In the genomic region with DNA sequence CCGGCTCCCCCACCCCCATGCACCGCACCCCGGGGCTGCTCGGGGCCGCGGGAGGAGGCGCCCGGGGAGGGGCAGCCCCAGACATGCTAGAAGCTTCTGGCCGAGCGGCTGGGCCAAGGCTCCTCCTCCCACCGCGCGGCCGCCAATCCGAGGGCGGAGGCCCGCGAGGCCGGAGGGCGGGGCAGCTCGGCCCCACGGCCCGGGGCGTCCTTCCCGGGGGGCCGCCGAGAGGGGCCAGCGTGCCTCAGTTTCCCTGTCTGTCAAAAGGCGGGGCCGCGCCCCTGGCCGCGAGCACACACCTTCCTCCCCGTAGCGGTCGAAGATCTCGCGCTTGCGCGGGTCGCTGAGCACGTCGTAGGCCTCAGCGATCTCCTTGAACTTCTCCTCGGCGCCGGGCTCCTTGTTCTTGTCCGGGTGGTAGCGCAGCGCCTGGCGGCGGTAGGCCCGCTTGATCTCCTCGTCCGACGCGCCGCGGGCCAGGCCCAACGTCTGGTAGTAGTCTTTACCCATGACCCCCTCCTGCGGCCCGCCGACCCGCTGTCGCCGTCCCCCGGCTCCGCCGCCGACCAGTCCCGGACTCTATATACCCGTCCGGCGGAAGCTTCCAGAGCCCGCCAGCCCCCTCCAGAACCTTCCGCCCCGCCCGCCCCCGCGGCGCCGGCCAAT, we compare ENCODE assay signal across 1 cellular context.
TF ChIP-seq lines count a peak whose summit lies in the region.

A gene (minus strand): TSS at position 558 of the 666 bp plus-strand sequence. CDS start 48 bp downstream, at position 510.

TF ChIP-seq in HepG2, 621 proteins besides CTCF, POLR2A, EP300 and RAD21 (continued from another document and continues in another):
- TF ChIP-seq, protein P1, sequence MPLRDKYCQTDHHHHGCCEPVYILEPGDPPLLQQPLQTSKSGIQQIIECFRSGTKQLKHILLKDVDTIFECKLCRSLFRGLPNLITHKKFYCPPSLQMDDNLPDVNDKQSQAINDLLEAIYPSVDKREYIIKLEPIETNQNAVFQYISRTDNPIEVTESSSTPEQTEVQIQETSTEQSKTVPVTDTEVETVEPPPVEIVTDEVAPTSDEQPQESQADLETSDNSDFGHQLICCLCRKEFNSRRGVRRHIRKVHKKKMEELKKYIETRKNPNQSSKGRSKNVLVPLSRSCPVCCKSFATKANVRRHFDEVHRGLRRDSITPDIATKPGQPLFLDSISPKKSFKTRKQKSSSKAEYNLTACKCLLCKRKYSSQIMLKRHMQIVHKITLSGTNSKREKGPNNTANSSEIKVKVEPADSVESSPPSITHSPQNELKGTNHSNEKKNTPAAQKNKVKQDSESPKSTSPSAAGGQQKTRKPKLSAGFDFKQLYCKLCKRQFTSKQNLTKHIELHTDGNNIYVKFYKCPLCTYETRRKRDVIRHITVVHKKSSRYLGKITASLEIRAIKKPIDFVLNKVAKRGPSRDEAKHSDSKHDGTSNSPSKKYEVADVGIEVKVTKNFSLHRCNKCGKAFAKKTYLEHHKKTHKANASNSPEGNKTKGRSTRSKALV (CRISPR knock-in tag; IDR thresholded peaks at IDR 0.05), result no peak
- TF ChIP-seq FOXC1 (CRISPR knock-in tag; IDR thresholded peaks at IDR 0.05; ENCODE audit: borderline replicate concordance), result no peak
- TF ChIP-seq MXI1 (IDR thresholded peaks at IDR 0.05; ENCODE audit: borderline replicate concordance, low read depth, low read length), result no peak; the same call in 2 of the 3 replicates
- TF ChIP-seq, protein P2, sequence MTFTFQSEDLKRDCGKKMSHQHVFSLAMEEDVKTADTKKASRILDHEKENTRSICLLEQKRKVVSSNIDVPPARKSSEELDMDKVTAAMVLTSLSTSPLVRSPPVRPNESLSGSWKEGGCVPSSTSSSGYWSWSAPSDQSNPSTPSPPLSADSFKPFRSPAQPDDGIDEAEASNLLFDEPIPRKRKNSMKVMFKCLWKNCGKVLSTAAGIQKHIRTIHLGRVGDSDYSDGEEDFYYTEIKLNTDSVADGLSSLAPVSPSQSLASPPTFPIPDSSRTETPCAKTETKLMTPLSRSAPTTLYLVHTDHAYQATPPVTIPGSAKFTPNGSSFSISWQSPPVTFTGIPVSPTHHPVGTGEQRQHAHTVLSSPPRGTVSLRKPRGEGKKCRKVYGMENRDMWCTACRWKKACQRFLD (CRISPR knock-in tag; IDR thresholded peaks at IDR 0.05; ENCODE audit: borderline replicate concordance), result 0 out of 2 replicates have a peak, but pooled peaks have one; percentile 60
- no peak for TF ChIP-seq TEAD3 (CRISPR knock-in tag; optimal IDR thresholded peaks at IDR 0.05; ENCODE audit: borderline replicate concordance)
- TF ChIP-seq, protein P3, sequence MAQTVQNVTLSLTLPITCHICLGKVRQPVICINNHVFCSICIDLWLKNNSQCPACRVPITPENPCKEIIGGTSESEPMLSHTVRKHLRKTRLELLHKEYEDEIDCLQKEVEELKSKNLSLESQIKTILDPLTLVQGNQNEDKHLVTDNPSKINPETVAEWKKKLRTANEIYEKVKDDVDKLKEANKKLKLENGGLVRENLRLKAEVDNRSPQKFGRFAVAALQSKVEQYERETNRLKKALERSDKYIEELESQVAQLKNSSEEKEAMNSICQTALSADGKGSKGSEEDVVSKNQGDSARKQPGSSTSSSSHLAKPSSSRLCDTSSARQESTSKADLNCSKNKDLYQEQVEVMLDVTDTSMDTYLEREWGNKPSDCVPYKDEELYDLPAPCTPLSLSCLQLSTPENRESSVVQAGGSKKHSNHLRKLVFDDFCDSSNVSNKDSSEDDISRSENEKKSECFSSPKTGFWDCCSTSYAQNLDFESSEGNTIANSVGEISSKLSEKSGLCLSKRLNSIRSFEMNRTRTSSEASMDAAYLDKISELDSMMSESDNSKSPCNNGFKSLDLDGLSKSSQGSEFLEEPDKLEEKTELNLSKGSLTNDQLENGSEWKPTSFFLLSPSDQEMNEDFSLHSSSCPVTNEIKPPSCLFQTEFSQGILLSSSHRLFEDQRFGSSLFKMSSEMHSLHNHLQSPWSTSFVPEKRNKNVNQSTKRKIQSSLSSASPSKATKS (CRISPR knock-in tag; IDR thresholded peaks at IDR 0.05), result no peak; the same call in 1 of the 2 replicates
- peak; percentile 61 for TF ChIP-seq ASH2L (IDR thresholded peaks at IDR 0.05; ENCODE audit: insufficient read length, low read depth, low read length)
- TF ChIP-seq, protein P4, sequence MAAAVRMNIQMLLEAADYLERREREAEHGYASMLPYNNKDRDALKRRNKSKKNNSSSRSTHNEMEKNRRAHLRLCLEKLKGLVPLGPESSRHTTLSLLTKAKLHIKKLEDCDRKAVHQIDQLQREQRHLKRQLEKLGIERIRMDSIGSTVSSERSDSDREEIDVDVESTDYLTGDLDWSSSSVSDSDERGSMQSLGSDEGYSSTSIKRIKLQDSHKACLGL (CRISPR knock-in tag; IDR thresholded peaks at IDR 0.05), result no peak
- TF ChIP-seq ZNF749 (CRISPR knock-in tag; IDR thresholded peaks at IDR 0.05; ENCODE audit: borderline replicate concordance), result no peak; the same call in 1 of the 2 replicates
- TF ChIP-seq, protein P5, sequence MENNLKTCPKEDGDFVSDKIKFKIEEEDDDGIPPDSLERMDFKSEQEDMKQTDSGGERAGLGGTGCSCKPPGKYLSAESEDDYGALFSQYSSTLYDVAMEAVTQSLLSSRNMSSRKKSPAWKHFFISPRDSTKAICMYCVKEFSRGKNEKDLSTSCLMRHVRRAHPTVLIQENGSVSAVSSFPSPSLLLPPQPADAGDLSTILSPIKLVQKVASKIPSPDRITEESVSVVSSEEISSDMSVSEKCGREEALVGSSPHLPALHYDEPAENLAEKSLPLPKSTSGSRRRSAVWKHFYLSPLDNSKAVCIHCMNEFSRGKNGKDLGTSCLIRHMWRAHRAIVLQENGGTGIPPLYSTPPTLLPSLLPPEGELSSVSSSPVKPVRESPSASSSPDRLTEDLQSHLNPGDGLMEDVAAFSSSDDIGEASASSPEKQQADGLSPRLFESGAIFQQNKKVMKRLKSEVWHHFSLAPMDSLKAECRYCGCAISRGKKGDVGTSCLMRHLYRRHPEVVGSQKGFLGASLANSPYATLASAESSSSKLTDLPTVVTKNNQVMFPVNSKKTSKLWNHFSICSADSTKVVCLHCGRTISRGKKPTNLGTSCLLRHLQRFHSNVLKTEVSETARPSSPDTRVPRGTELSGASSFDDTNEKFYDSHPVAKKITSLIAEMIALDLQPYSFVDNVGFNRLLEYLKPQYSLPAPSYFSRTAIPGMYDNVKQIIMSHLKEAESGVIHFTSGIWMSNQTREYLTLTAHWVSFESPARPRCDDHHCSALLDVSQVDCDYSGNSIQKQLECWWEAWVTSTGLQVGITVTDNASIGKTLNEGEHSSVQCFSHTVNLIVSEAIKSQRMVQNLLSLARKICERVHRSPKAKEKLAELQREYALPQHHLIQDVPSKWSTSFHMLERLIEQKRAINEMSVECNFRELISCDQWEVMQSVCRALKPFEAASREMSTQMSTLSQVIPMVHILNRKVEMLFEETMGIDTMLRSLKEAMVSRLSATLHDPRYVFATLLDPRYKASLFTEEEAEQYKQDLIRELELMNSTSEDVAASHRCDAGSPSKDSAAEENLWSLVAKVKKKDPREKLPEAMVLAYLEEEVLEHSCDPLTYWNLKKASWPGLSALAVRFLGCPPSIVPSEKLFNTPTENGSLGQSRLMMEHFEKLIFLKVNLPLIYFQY (CRISPR knock-in tag; IDR thresholded peaks at IDR 0.05; ENCODE audit: borderline replicate concordance), result peak; percentile 38
- TF ChIP-seq ZFP36L1 (CRISPR knock-in tag; IDR thresholded peaks at IDR 0.05), result no peak
- no peak for TF ChIP-seq WIZ (CRISPR knock-in tag; IDR thresholded peaks at IDR 0.05)
- TF ChIP-seq, protein P6, sequence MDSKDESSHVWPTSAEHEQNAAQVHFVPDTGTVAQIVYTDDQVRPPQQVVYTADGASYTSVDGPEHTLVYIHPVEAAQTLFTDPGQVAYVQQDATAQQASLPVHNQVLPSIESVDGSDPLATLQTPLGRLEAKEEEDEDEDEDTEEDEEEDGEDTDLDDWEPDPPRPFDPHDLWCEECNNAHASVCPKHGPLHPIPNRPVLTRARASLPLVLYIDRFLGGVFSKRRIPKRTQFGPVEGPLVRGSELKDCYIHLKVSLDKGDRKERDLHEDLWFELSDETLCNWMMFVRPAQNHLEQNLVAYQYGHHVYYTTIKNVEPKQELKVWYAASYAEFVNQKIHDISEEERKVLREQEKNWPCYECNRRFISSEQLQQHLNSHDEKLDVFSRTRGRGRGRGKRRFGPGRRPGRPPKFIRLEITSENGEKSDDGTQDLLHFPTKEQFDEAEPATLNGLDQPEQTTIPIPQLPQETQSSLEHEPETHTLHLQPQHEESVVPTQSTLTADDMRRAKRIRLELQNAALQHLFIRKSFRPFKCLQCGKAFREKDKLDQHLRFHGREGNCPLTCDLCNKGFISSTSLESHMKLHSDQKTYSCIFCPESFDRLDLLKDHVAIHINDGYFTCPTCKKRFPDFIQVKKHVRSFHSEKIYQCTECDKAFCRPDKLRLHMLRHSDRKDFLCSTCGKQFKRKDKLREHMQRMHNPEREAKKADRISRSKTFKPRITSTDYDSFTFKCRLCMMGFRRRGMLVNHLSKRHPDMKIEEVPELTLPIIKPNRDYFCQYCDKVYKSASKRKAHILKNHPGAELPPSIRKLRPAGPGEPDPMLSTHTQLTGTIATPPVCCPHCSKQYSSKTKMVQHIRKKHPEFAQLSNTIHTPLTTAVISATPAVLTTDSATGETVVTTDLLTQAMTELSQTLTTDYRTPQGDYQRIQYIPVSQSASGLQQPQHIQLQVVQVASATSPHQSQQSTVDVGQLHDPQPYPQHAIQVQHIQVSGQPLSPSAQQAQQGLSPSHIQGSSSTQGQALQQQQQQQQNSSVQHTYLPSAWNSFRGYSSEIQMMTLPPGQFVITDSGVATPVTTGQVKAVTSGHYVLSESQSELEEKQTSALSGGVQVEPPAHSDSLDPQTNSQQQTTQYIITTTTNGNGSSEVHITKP (CRISPR knock-in tag; IDR thresholded peaks at IDR 0.05; ENCODE audit: low read depth), result 0 out of 2 replicates have a peak, but pooled peaks have one; percentile 51
- TF ChIP-seq ZNF317 (CRISPR knock-in tag; IDR thresholded peaks at IDR 0.05), result 0 out of 2 replicates have a peak, but pooled peaks have one; percentile 15
- TF ChIP-seq SUZ12 (IDR thresholded peaks at IDR 0.05; ENCODE audit: low read depth, low read length), result no peak
- TF ChIP-seq PHB2 (IDR thresholded peaks at IDR 0.05; ENCODE audit: partially characterized antibody), result no peak
- TF ChIP-seq HNRNPL (IDR thresholded peaks at IDR 0.05; ENCODE audit: low read depth, low read length), result no peak; the same call in 1 of the 2 replicates
- TF ChIP-seq ARNTL (CRISPR knock-in tag; IDR thresholded peaks at IDR 0.05), result no peak
- TF ChIP-seq ZNF430 (CRISPR knock-in tag; IDR thresholded peaks at IDR 0.05), result peak; percentile 47; the same call in 1 of the 2 replicates
- TF ChIP-seq, protein P7, sequence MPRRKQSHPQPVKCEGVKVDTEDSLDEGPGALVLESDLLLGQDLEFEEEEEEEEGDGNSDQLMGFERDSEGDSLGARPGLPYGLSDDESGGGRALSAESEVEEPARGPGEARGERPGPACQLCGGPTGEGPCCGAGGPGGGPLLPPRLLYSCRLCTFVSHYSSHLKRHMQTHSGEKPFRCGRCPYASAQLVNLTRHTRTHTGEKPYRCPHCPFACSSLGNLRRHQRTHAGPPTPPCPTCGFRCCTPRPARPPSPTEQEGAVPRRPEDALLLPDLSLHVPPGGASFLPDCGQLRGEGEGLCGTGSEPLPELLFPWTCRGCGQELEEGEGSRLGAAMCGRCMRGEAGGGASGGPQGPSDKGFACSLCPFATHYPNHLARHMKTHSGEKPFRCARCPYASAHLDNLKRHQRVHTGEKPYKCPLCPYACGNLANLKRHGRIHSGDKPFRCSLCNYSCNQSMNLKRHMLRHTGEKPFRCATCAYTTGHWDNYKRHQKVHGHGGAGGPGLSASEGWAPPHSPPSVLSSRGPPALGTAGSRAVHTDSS (CRISPR knock-in tag; conservative IDR thresholded peaks at IDR 0.05), result no peak
- peak; percentile 24; the same call in 1 of the 2 replicates for TF ChIP-seq HNF4A (CRISPR knock-in tag; IDR thresholded peaks at IDR 0.05)
- TF ChIP-seq ZNF614 (CRISPR knock-in tag; IDR thresholded peaks at IDR 0.05; ENCODE audit: borderline replicate concordance), result peak; percentile 21; the same call in 1 of the 2 replicates
- TF ChIP-seq, protein P8, sequence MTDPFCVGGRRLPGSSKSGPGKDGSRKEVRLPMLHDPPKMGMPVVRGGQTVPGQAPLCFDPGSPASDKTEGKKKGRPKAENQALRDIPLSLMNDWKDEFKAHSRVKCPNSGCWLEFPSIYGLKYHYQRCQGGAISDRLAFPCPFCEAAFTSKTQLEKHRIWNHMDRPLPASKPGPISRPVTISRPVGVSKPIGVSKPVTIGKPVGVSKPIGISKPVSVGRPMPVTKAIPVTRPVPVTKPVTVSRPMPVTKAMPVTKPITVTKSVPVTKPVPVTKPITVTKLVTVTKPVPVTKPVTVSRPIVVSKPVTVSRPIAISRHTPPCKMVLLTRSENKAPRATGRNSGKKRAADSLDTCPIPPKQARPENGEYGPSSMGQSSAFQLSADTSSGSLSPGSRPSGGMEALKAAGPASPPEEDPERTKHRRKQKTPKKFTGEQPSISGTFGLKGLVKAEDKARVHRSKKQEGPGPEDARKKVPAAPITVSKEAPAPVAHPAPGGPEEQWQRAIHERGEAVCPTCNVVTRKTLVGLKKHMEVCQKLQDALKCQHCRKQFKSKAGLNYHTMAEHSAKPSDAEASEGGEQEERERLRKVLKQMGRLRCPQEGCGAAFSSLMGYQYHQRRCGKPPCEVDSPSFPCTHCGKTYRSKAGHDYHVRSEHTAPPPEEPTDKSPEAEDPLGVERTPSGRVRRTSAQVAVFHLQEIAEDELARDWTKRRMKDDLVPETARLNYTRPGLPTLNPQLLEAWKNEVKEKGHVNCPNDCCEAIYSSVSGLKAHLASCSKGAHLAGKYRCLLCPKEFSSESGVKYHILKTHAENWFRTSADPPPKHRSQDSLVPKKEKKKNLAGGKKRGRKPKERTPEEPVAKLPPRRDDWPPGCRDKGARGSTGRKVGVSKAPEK (CRISPR knock-in tag; IDR thresholded peaks at IDR 0.05; ENCODE audit: borderline replicate concordance), result no peak
- TF ChIP-seq, protein P9, sequence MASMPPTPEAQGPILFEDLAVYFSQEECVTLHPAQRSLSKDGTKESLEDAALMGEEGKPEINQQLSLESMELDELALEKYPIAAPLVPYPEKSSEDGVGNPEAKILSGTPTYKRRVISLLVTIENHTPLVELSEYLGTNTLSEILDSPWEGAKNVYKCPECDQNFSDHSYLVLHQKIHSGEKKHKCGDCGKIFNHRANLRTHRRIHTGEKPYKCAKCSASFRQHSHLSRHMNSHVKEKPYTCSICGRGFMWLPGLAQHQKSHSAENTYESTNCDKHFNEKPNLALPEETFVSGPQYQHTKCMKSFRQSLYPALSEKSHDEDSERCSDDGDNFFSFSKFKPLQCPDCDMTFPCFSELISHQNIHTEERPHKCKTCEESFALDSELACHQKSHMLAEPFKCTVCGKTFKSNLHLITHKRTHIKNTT (CRISPR knock-in tag; IDR thresholded peaks at IDR 0.05), result no peak
- TF ChIP-seq ZNF747 (CRISPR knock-in tag; IDR thresholded peaks at IDR 0.05; ENCODE audit: borderline replicate concordance), result peak; percentile 62
- TF ChIP-seq, protein P10, sequence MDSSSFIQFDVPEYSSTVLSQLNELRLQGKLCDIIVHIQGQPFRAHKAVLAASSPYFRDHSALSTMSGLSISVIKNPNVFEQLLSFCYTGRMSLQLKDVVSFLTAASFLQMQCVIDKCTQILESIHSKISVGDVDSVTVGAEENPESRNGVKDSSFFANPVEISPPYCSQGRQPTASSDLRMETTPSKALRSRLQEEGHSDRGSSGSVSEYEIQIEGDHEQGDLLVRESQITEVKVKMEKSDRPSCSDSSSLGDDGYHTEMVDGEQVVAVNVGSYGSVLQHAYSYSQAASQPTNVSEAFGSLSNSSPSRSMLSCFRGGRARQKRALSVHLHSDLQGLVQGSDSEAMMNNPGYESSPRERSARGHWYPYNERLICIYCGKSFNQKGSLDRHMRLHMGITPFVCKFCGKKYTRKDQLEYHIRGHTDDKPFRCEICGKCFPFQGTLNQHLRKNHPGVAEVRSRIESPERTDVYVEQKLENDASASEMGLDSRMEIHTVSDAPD (CRISPR knock-in tag; IDR thresholded peaks at IDR 0.05), result peak; percentile 22; the same call in 1 of the 2 replicates
- TF ChIP-seq ZNF451 (CRISPR knock-in tag; IDR thresholded peaks at IDR 0.05), result peak; percentile 87
- TF ChIP-seq ZSCAN12 (CRISPR knock-in tag; IDR thresholded peaks at IDR 0.05), result 0 out of 2 replicates have a peak, but pooled peaks have one; percentile 44
- peak; percentile 50; the same call in 1 of the 2 replicates for TF ChIP-seq NFKB2 (CRISPR knock-in tag; IDR thresholded peaks at IDR 0.05; ENCODE audit: borderline replicate concordance)
- no peak for TF ChIP-seq REXO4 (CRISPR knock-in tag; IDR thresholded peaks at IDR 0.05; ENCODE audit: borderline replicate concordance)
